ENCODE assay signal across 1 cellular context in genomic region chr19:49149652-49150105, GRCh38.
A peak's percentile ranks its signal among the peaks of the same experiment; 100 is the strongest.
TF ChIP-seq lines count a peak whose summit lies in the region.

No MANE protein-coding gene starts in this region.

TF ChIP-seq in HepG2, 621 proteins besides CTCF, POLR2A, EP300 and RAD21 (continued from another document and continues in another):
- TF ChIP-seq, protein P1, sequence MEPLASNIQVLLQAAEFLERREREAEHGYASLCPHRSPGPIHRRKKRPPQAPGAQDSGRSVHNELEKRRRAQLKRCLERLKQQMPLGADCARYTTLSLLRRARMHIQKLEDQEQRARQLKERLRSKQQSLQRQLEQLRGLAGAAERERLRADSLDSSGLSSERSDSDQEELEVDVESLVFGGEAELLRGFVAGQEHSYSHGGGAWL (CRISPR knock-in tag; IDR thresholded peaks at IDR 0.05) = no peak
- TF ChIP-seq ZZZ3 (CRISPR knock-in tag; IDR thresholded peaks at IDR 0.05; ENCODE audit: borderline replicate concordance) = no peak
- no peak for TF ChIP-seq ETV5 (CRISPR knock-in tag; IDR thresholded peaks at IDR 0.05; ENCODE audit: borderline replicate concordance)
- no peak; the same call in 1 of the 2 replicates for TF ChIP-seq MAX (IDR thresholded peaks at IDR 0.05)
- TF ChIP-seq YEATS4 (CRISPR knock-in tag; IDR thresholded peaks at IDR 0.05; ENCODE audit: borderline replicate concordance) = no peak
- TF ChIP-seq ZBTB4 (CRISPR knock-in tag; IDR thresholded peaks at IDR 0.05; ENCODE audit: borderline replicate concordance) = peak; percentile 45; the same call in 1 of the 2 replicates
- TF ChIP-seq ISL2 (CRISPR knock-in tag; IDR thresholded peaks at IDR 0.05) = no peak
- no peak for TF ChIP-seq THRA (CRISPR knock-in tag; IDR thresholded peaks at IDR 0.05; ENCODE audit: borderline replicate concordance)
- TF ChIP-seq, protein P2, sequence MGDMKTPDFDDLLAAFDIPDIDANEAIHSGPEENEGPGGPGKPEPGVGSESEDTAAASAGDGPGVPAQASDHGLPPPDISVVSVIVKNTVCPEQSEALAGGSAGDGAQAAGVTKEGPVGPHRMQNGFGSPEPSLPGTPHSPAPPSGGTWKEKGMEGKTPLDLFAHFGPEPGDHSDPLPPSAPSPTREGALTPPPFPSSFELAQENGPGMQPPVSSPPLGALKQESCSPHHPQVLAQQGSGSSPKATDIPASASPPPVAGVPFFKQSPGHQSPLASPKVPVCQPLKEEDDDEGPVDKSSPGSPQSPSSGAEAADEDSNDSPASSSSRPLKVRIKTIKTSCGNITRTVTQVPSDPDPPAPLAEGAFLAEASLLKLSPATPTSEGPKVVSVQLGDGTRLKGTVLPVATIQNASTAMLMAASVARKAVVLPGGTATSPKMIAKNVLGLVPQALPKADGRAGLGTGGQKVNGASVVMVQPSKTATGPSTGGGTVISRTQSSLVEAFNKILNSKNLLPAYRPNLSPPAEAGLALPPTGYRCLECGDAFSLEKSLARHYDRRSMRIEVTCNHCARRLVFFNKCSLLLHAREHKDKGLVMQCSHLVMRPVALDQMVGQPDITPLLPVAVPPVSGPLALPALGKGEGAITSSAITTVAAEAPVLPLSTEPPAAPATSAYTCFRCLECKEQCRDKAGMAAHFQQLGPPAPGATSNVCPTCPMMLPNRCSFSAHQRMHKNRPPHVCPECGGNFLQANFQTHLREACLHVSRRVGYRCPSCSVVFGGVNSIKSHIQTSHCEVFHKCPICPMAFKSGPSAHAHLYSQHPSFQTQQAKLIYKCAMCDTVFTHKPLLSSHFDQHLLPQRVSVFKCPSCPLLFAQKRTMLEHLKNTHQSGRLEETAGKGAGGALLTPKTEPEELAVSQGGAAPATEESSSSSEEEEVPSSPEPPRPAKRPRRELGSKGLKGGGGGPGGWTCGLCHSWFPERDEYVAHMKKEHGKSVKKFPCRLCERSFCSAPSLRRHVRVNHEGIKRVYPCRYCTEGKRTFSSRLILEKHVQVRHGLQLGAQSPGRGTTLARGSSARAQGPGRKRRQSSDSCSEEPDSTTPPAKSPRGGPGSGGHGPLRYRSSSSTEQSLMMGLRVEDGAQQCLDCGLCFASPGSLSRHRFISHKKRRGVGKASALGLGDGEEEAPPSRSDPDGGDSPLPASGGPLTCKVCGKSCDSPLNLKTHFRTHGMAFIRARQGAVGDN (CRISPR knock-in tag; IDR thresholded peaks at IDR 0.05) = no peak
- TF ChIP-seq ATF1 (CRISPR knock-in tag; IDR thresholded peaks at IDR 0.05) = no peak
- TF ChIP-seq ZNF10 (CRISPR knock-in tag; IDR thresholded peaks at IDR 0.05; ENCODE audit: borderline replicate concordance, low read depth) = no peak
- no peak for TF ChIP-seq CBX5 (CRISPR knock-in tag; IDR thresholded peaks at IDR 0.05; ENCODE audit: borderline replicate concordance)
- no peak for TF ChIP-seq HOXA5 (CRISPR knock-in tag; IDR thresholded peaks at IDR 0.05)
- TF ChIP-seq SMARCE1 (IDR thresholded peaks at IDR 0.05; ENCODE audit: borderline replicate concordance) = no peak
- TF ChIP-seq DPF2 (CRISPR knock-in tag; IDR thresholded peaks at IDR 0.05; ENCODE audit: borderline replicate concordance, low read depth) = no peak
- no peak for TF ChIP-seq ZNF678 (CRISPR knock-in tag; IDR thresholded peaks at IDR 0.05)
- TF ChIP-seq, protein P3, sequence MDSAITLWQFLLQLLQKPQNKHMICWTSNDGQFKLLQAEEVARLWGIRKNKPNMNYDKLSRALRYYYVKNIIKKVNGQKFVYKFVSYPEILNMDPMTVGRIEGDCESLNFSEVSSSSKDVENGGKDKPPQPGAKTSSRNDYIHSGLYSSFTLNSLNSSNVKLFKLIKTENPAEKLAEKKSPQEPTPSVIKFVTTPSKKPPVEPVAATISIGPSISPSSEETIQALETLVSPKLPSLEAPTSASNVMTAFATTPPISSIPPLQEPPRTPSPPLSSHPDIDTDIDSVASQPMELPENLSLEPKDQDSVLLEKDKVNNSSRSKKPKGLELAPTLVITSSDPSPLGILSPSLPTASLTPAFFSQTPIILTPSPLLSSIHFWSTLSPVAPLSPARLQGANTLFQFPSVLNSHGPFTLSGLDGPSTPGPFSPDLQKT (CRISPR knock-in tag; IDR thresholded peaks at IDR 0.05; ENCODE audit: borderline replicate concordance) = no peak
- peak; percentile 2 for TF ChIP-seq ZEB1 (IDR thresholded peaks at IDR 0.05; ENCODE audit: insufficient replicate concordance, low read depth)
- TF ChIP-seq TAF1 (CRISPR knock-in tag; IDR thresholded peaks at IDR 0.05) = no peak
- TF ChIP-seq, protein P4, sequence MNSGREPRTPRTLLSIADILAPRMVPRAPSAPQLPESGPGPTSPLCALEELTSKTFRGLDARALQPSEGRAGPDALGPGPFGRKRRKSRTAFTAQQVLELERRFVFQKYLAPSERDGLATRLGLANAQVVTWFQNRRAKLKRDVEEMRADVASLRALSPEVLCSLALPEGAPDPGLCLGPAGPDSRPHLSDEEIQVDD (CRISPR knock-in tag; IDR thresholded peaks at IDR 0.05; ENCODE audit: borderline replicate concordance) = 0 out of 2 replicates have a peak, but pooled peaks have one; percentile 72
- TF ChIP-seq MXD1 (CRISPR knock-in tag; IDR thresholded peaks at IDR 0.05) = no peak; the same call in 1 of the 2 replicates
- TF ChIP-seq, protein P5, sequence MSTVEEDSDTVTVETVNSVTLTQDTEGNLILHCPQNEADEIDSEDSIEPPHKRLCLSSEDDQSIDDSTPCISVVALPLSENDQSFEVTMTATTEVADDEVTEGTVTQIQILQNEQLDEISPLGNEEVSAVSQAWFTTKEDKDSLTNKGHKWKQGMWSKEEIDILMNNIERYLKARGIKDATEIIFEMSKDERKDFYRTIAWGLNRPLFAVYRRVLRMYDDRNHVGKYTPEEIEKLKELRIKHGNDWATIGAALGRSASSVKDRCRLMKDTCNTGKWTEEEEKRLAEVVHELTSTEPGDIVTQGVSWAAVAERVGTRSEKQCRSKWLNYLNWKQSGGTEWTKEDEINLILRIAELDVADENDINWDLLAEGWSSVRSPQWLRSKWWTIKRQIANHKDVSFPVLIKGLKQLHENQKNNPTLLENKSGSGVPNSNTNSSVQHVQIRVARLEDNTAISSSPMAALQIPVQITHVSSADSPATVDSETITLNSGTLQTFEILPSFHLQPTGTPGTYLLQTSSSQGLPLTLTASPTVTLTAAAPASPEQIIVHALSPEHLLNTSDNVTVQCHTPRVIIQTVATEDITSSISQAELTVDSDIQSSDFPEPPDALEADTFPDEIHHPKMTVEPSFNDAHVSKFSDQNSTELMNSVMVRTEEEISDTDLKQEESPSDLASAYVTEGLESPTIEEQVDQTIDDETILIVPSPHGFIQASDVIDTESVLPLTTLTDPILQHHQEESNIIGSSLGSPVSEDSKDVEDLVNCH (CRISPR knock-in tag; IDR thresholded peaks at IDR 0.05) = no peak
- no peak for TF ChIP-seq GABPB1 (CRISPR knock-in tag; IDR thresholded peaks at IDR 0.05)
- no peak for TF ChIP-seq GABPA (IDR thresholded peaks at IDR 0.05; ENCODE audit: low read depth, low read length)
- TF ChIP-seq GABPA (CRISPR knock-in tag; IDR thresholded peaks at IDR 0.05; ENCODE audit: low read depth) = peak; percentile 10; the same call in 1 of the 2 replicates
- no peak for TF ChIP-seq ZNF790 (CRISPR knock-in tag; IDR thresholded peaks at IDR 0.05; ENCODE audit: borderline replicate concordance)
- peak; percentile 86 for TF ChIP-seq ZNF225 (CRISPR knock-in tag; IDR thresholded peaks at IDR 0.05)
- TF ChIP-seq JARID2 (CRISPR knock-in tag; IDR thresholded peaks at IDR 0.05; ENCODE audit: insufficient replicate concordance) = no peak
- TF ChIP-seq CENPX (CRISPR knock-in tag; IDR thresholded peaks at IDR 0.05) = no peak
- no peak for TF ChIP-seq ZNF329 (CRISPR knock-in tag; IDR thresholded peaks at IDR 0.05; ENCODE audit: low read depth)
- TF ChIP-seq, protein P6, sequence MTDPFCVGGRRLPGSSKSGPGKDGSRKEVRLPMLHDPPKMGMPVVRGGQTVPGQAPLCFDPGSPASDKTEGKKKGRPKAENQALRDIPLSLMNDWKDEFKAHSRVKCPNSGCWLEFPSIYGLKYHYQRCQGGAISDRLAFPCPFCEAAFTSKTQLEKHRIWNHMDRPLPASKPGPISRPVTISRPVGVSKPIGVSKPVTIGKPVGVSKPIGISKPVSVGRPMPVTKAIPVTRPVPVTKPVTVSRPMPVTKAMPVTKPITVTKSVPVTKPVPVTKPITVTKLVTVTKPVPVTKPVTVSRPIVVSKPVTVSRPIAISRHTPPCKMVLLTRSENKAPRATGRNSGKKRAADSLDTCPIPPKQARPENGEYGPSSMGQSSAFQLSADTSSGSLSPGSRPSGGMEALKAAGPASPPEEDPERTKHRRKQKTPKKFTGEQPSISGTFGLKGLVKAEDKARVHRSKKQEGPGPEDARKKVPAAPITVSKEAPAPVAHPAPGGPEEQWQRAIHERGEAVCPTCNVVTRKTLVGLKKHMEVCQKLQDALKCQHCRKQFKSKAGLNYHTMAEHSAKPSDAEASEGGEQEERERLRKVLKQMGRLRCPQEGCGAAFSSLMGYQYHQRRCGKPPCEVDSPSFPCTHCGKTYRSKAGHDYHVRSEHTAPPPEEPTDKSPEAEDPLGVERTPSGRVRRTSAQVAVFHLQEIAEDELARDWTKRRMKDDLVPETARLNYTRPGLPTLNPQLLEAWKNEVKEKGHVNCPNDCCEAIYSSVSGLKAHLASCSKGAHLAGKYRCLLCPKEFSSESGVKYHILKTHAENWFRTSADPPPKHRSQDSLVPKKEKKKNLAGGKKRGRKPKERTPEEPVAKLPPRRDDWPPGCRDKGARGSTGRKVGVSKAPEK (CRISPR knock-in tag; IDR thresholded peaks at IDR 0.05; ENCODE audit: borderline replicate concordance) = no peak
- TF ChIP-seq ZNF761 (CRISPR knock-in tag; conservative IDR thresholded peaks at IDR 0.05) = no peak
- no peak for TF ChIP-seq SIN3B (IDR thresholded peaks at IDR 0.05; ENCODE audit: low read length)
- peak; percentile 12 for TF ChIP-seq TEAD3 (CRISPR knock-in tag; optimal IDR thresholded peaks at IDR 0.05; ENCODE audit: borderline replicate concordance)
- no peak for TF ChIP-seq KLF13 (CRISPR knock-in tag; IDR thresholded peaks at IDR 0.05)
- TF ChIP-seq HOXD1 (CRISPR knock-in tag; IDR thresholded peaks at IDR 0.05) = no peak
- 0 out of 2 replicates have a peak, but pooled peaks have one; percentile 18 for TF ChIP-seq CEBPB (IDR thresholded peaks at IDR 0.05; ENCODE audit: borderline replicate concordance, low read depth, low read length)
- peak; percentile 66; the same call in 1 of the 2 replicates for TF ChIP-seq SMAD1 (CRISPR knock-in tag; IDR thresholded peaks at IDR 0.05; ENCODE audit: borderline replicate concordance, low read depth)
- TF ChIP-seq KDM4B (CRISPR knock-in tag; IDR thresholded peaks at IDR 0.05) = no peak
- TF ChIP-seq ZNF747 (CRISPR knock-in tag; IDR thresholded peaks at IDR 0.05; ENCODE audit: borderline replicate concordance) = no peak
- no peak for TF ChIP-seq PITX1 (CRISPR knock-in tag; IDR thresholded peaks at IDR 0.05)
- peak; percentile 78; the same call in 1 of the 2 replicates for TF ChIP-seq HOXA9 (CRISPR knock-in tag; IDR thresholded peaks at IDR 0.05; ENCODE audit: borderline replicate concordance)
- no peak for TF ChIP-seq RCOR2 (CRISPR knock-in tag; IDR thresholded peaks at IDR 0.05)
- no peak for TF ChIP-seq SSRP1 (CRISPR knock-in tag; IDR thresholded peaks at IDR 0.05)
- TF ChIP-seq, protein P7, sequence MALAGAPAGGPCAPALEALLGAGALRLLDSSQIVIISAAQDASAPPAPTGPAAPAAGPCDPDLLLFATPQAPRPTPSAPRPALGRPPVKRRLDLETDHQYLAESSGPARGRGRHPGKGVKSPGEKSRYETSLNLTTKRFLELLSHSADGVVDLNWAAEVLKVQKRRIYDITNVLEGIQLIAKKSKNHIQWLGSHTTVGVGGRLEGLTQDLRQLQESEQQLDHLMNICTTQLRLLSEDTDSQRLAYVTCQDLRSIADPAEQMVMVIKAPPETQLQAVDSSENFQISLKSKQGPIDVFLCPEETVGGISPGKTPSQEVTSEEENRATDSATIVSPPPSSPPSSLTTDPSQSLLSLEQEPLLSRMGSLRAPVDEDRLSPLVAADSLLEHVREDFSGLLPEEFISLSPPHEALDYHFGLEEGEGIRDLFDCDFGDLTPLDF (CRISPR knock-in tag; IDR thresholded peaks at IDR 0.05) = no peak
